In the genomic region with DNA sequence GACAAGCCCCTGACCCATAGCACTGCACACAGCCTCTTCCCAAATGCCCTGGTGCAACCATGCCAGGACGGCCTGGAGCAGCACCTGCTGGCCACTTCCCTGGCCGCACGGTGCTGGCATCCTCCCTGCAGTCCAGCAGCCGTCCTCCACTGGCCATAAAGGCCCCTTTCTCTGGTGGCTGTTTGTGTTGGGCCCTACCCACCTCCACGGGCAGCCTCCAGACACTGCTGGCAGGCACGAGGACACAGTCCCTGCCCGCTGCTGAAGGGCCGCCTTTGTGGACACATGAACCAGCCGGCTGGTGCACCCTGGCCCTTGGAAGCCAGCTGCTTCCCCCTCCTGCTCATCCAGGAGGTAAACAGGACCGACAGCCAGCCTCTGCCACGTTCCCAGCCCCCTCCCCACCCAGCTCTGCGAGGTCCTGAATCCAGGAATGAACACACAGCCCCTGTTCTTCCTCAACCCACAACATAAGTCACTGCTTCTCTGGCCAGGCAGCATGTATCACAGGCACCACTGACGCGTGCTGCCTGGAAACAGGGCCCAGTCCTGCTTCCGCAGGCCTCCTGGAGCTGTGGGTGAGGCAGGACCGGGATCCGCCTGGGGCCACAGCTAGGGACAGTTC, we compare ENCODE assay signal across 9 cellular contexts. TPM values are rescaled to one million over a fixed set of nuclear protein-coding genes. Genes with fewer than 3 reads are reported as not detected.
DNase-seq lines count a peak whose midpoint lies in the region; ATAC-seq, FAIRE-seq and TF ChIP-seq lines count a peak whose summit lies in the region.
"Had no signal": no experiment of that assay in that cellular context is flagged by ENCODE, and none has a peak within 500 bp of the region (broad histone marks: within the 10 kb centered on the region; RNA-seq: fewer than 3 reads in every experiment).

No MANE protein-coding gene starts in this region.

- TF ChIP-seq CTCF in PC-9 (conservative IDR thresholded peaks at IDR 0.05), result peak; percentile 29
- peak in 2 of 3 experiments; percentile 41 to 46; a peak in 3 of 4 replicates for TF ChIP-seq CTCF in H1 (IDR thresholded peaks at IDR 0.05; ENCODE audit: control extremely low read depth in 1 of 3, insufficient read depth in 1 of 3, low read depth in 1 of 3, low read length in 3 of 3)
- TF ChIP-seq CTCF in lower lobe of right lung (IDR thresholded peaks at IDR 0.05), result peak; percentile 43

- H3K4me1 ChIP-seq in PC-9 (replicated peaks; ENCODE audit: insufficient read depth) (peaks cover 16% of the 10 kb centered on the region), H1 (replicated peaks in 1 of 4; ENCODE audit: control insufficient read depth in 3 of 4, insufficient read depth in 4 of 4, low read length in 3 of 4) (peaks cover 0 to 6% (median 0%) of the 10 kb centered on the region in 4 experiments; a peak in 3 of 7 replicates), lower lobe of right lung (peaks cover 11% of the 10 kb centered on the region), GM23248 (ENCODE audit: insufficient read depth) (peaks cover 3% of the 10 kb centered on the region; the same call in 1 of the 2 replicates)

- H4K8ac ChIP-seq in H1 (ENCODE audit: extremely low read depth, insufficient read depth, low read length), result peak overlapping the region; percentile 81; the same call in 1 of the 2 replicates

- H3K9ac ChIP-seq in H1 (replicated peaks in 1 of 4; ENCODE audit: extremely low read depth in 1 of 4, low read depth in 3 of 4, low read length in 3 of 4), result no peak overlapping the region
- H3K9ac ChIP-seq in GM23248, result no peak overlapping the region

- TF ChIP-seq EP300 in H1 (IDR thresholded peaks at IDR 0.05; ENCODE audit: borderline replicate concordance in 1 of 2, low read depth in 2 of 2, low read length in 2 of 2), result no peak

- H3K79me1 ChIP-seq in H1 (ENCODE audit: low read depth, low read length), result no peaks in the 10 kb centered on the region

- H4K91ac ChIP-seq in H1 (replicated peaks; ENCODE audit: insufficient read length, low read length), result no peak overlapping the region

- CTCF ChIA-PET in PC-9 (lab: Charles Lee), result interaction anchor here (0.6 to 0.9 kb wide), 3 partner anchors 12 to 133 kb away, joined by 3 to 14 read pairs (median 6); no protein-coding TSS in a partner anchor
- CTCF ChIA-PET in H1 (lab: Charles Lee; ENCODE audit: partially characterized antibody), result interaction anchor here (0.6 to 9.8 kb wide), 25 partner anchors 9 to 284 kb away, joined by 3 to 100 read pairs (median 4); no protein-coding TSS in a partner anchor

- H3K14ac ChIP-seq in H1 (ENCODE audit: insufficient read length), result no peak overlapping the region

- no peak overlapping the region for H2BK20ac ChIP-seq in H1 (ENCODE audit: low read length)

- H3K9me3 ChIP-seq in PC-9 (ENCODE audit: insufficient read depth, low read depth) (peaks cover under 1% of the 10 kb centered on the region; the same call in 1 of the 2 replicates), H1 (ENCODE audit: insufficient read depth in 2 of 2, low read depth in 1 of 2, low read length in 1 of 2) (0 out of 4 replicates have a peak, but pooled peaks cover 0 to 1% of the 10 kb centered on the region in 2 experiments), lower lobe of right lung (no peaks in the 10 kb centered on the region), GM23248 (ENCODE audit: low read depth) (no peaks in the 10 kb centered on the region)

- peak overlapping the region; percentile 39; the same call in 1 of the 2 replicates for H2BK12ac ChIP-seq in H1 (ENCODE audit: low read depth, low read length)

- ATAC-seq in lower lobe of right lung, result peak in 1 of 2 donors; percentile 39

- H4K20me1 ChIP-seq in PC-9 (ENCODE audit: insufficient read depth) (no peaks in the 10 kb centered on the region), H1 (replicated peaks in 1 of 2; ENCODE audit: control insufficient read depth in 1 of 2, insufficient read depth in 2 of 2, low read length in 2 of 2) (peaks cover 0 to 2% of the 10 kb centered on the region in 2 experiments), GM23248 (ENCODE audit: insufficient read depth) (no peaks in the 10 kb centered on the region)

- H3K27ac ChIP-seq in PC-9, result no peak overlapping the region
- H3K27ac ChIP-seq in H1 (ENCODE audit: low read depth, low read length), result no peak overlapping the region
- peak overlapping the region; percentile 56 for H3K27ac ChIP-seq in lower lobe of right lung
- H3K27ac ChIP-seq in temporal lobe (ENCODE audit: low read depth, low read length), result peak overlapping the region; percentile 97
- no peak overlapping the region for H3K27ac ChIP-seq in GM23248

- peak in 1 of 2 experiments; percentile 32 for DNase-seq in PC-9
- no peak for DNase-seq in H1 (ENCODE audit: low read depth in 1 of 2, low spot score in 2 of 2)
- no peak for DNase-seq in lower lobe of right lung
- DNase-seq in H54 (ENCODE audit: insufficient read length, low spot score), result no peak
- no peak for DNase-seq in NK-92 treated with Interleukin-12 subunit alpha and Interleukin-12 subunit beta, amount 100 ng/mL, for 24 hours (lab: John Stamatoyannopoulos, UW)
- DNase-seq in NCI-H510A treated with DMSO at 0.1 percent for 48 hours (lab: John Stamatoyannopoulos, UW), result no peak
- DNase-seq in GM23248, result no peak
- DNase-seq: NCI-H446 had no signal

- no peaks in the 10 kb centered on the region for H3K36me3 ChIP-seq in PC-9 (ENCODE audit: low read depth)
- no peaks in the 10 kb centered on the region for H3K36me3 ChIP-seq in H1 (ENCODE audit: control insufficient read depth in 2 of 4, insufficient read depth in 4 of 4, low read length in 3 of 4)
- H3K36me3 ChIP-seq in lower lobe of right lung, result no peaks in the 10 kb centered on the region
- no peaks in the 10 kb centered on the region for H3K36me3 ChIP-seq in GM23248 (ENCODE audit: low read depth)

- no peaks in the 10 kb centered on the region for H3K79me2 ChIP-seq in PC-9 (ENCODE audit: low read depth)
- no peaks in the 10 kb centered on the region for H3K79me2 ChIP-seq in H1 (ENCODE audit: control insufficient read depth in 1 of 2, insufficient read depth in 2 of 2, low read length in 2 of 2)
- no peaks in the 10 kb centered on the region for H3K79me2 ChIP-seq in GM23248 (ENCODE audit: insufficient read depth)

- WGBS in H1 (ENCODE audit: extremely low coverage in 1 of 2, insufficient coverage in 1 of 2, insufficient read length in 1 of 2, insufficient replicate concordance in 2 of 2, low coverage in 1 of 2, low lambda C conversion rate in 2 of 2, missing lambda C conversion rate in 1 of 2), 2 experiments, result 83% methylated on average over 16 of the region's 17 CpGs; no CpG with 5 or more reads in 1 of the 2 experiments
- WGBS in GM23248 (ENCODE audit: low coverage in 1 of 2, low lambda C conversion rate in 2 of 2, missing lambda C conversion rate in 2 of 2), 2 experiments, result 64% methylated on average over 17 of the region's 17 CpGs

- H3F3A ChIP-seq in PC-9 (ENCODE audit: insufficient read depth, low read depth), result no peaks in the 10 kb centered on the region
- H3F3A ChIP-seq in GM23248 (ENCODE audit: insufficient read depth), result no peaks in the 10 kb centered on the region

- H3K18ac ChIP-seq in H1 (ENCODE audit: extremely low read depth, low read length), result no peak overlapping the region

- no peak overlapping the region for H2AFZ ChIP-seq in PC-9
- peak overlapping the region; percentile 29; the same call in 1 of the 2 replicates for H2AFZ ChIP-seq in H1 (ENCODE audit: low read length)
- H2AFZ ChIP-seq in GM23248, result no peak overlapping the region

- FAIRE-seq in H1 (lab: Jason Lieb, UNC) (no peak), H54 (lab: Jason Lieb, UNC) (no peak)

- no peak for TF ChIP-seq POLR2A in H1 (IDR thresholded peaks at IDR 0.05; ENCODE audit: control extremely low read depth in 1 of 2, low read depth in 2 of 2, low read length in 2 of 2)
- no peak for TF ChIP-seq POLR2A in H54 (IDR thresholded peaks at IDR 0.05; ENCODE audit: low read depth, low read length)

- H3K4me2 ChIP-seq in PC-9 (no peak overlapping the region), H1 (ENCODE audit: insufficient read depth in 1 of 2, low read depth in 2 of 2, low read length in 2 of 2) (no peak overlapping the region), GM23248 (ENCODE audit: unreplicated experiment) (no peak overlapping the region)

- no peak overlapping the region for H3K4ac ChIP-seq in H1 (replicated peaks; ENCODE audit: insufficient read length, low read depth, low read length)

- no peak overlapping the region for H3K23ac ChIP-seq in H1 (ENCODE audit: insufficient read length)

- in situ Hi-C loops in GM23248 (cut with MboI), result loop anchor here (5.0 kb wide), 1 partner anchor 97 kb away; no protein-coding TSS in a partner anchor

- BruUV-seq in PC-9 (replicated peaks; lab: Mats Ljungman, UMichigan), result no TSS peak

- POLR2A ChIA-PET in PC-9 (lab: Charles Lee; ENCODE audit: unreplicated experiment) (interaction anchor here (0.6 kb wide), 1 partner anchor 150 kb away, joined by 4 read pairs; no protein-coding TSS in a partner anchor), H1 (lab: Charles Lee; ENCODE audit: partially characterized antibody) (interaction anchor here (0.6 to 1.2 kb wide), 4 partner anchors 12 to 193 kb away, joined by 3 to 4 read pairs (median 4); no protein-coding TSS in a partner anchor)

- no peak overlapping the region for H3K56ac ChIP-seq in H1 (replicated peaks; ENCODE audit: insufficient read length, low read depth, low read length)

- H3K23me2 ChIP-seq in H1 (ENCODE audit: low read depth, low read length), result no peaks in the 10 kb centered on the region

- intact Hi-C loops in PC-9 (cut with micrococcal nuclease; ENCODE audit: unreplicated experiment), result loop anchor here (1.0 to 10.0 kb wide), 6 partner anchors 72 to 732 kb away; a partner anchor contains a TSS
- intact Hi-C loops in lower lobe of right lung (cut with DNase I), result loop anchor here (5.0 kb wide), 1 partner anchor 87 kb away; no protein-coding TSS in a partner anchor

- H2AK5ac ChIP-seq in H1 (ENCODE audit: low read depth, low read length), result no peak overlapping the region

- H2BK120ac ChIP-seq in H1 (replicated peaks; ENCODE audit: low read depth, low read length), result no peak overlapping the region

- H2BK5ac ChIP-seq in H1 (ENCODE audit: low read depth, low read length), result peak overlapping the region; percentile 44; the same call in 1 of the 2 replicates

- H4K5ac ChIP-seq in H1 (ENCODE audit: insufficient read length, low read depth, low read length), result no peak overlapping the region

- no peak overlapping the region for H3K4me3 ChIP-seq in PC-9
- H3K4me3 ChIP-seq in H1 (ENCODE audit: extremely low read depth in 1 of 4, insufficient read depth in 2 of 4, low read depth in 3 of 4, low read length in 4 of 4), result no peak overlapping the region
- H3K4me3 ChIP-seq in lower lobe of right lung, result no peak overlapping the region
- H3K4me3 ChIP-seq in GM23248, result no peak overlapping the region

- no peaks in the 10 kb centered on the region for H3K27me3 ChIP-seq in PC-9 (ENCODE audit: insufficient read depth, low read depth)
- no peaks in the 10 kb centered on the region for H3K27me3 ChIP-seq in H1 (replicated peaks in 1 of 4; ENCODE audit: control insufficient read depth in 3 of 4, extremely low read depth in 1 of 4, insufficient read depth in 3 of 4, low read length in 3 of 4)
- H3K27me3 ChIP-seq in lower lobe of right lung (ENCODE audit: low read depth), result no peaks in the 10 kb centered on the region
- H3K27me3 ChIP-seq in GM23248 (replicated peaks; ENCODE audit: insufficient read depth), result no peaks in the 10 kb centered on the region

- no peak overlapping the region for H2BK15ac ChIP-seq in H1 (ENCODE audit: low read length)

- H3K9me2 ChIP-seq in PC-9 (ENCODE audit: insufficient read depth), result no peaks in the 10 kb centered on the region
- no peaks in the 10 kb centered on the region for H3K9me2 ChIP-seq in GM23248 (ENCODE audit: insufficient read depth)

- peak; percentile 39 to 54 for TF ChIP-seq RAD21 in H1 (IDR thresholded peaks at IDR 0.05 in 1 of 2, conservative IDR thresholded peaks at IDR 0.05 in 1 of 2; ENCODE audit: low read depth in 2 of 2, low read length in 2 of 2)

RNA-seq across cellular contexts. Expression of a gene that starts 43.8 kb away (rescaled TPM):
- total RNA-seq in PC-9 (2021) (4.2 and 5.3 TPM in 2 replicates), lower lobe of right lung (108 TPM), temporal lobe (25.8 TPM)
- 1.6 and 1.9 TPM in 2 replicates for total RNA-seq in H1 (2021; fragmentation: NEBNext Ultra II Directional; extraction: Animal tissue kit (Norgen Biotek cat#: 25700))
- polyA plus RNA-seq in H1 (2011; rRNA removed) (1.5 and 2.6 TPM in 2 replicates), GM23248 (2016; fragmentation: Nextera tagmentation; extraction: Ambion mirVana) (0.04 TPM in 1 of 2 replicates, not detected in the other)
- polyA plus RNA-seq in H1 (2011; cell fraction: cytosol; rRNA removed), result 2.2 TPM
- 2.9 TPM for polyA plus RNA-seq in H1 (2011; cell fraction: nucleus; rRNA removed)
- polyA plus RNA-seq in H1 (2012, experiment 1 of 2), result 0.66 to 1.3 TPM (median 0.98 TPM) in 4 replicates
- 0.63 TPM for polyA plus RNA-seq in H1 (2012, experiment 2 of 2)
- 2.2 TPM for polyA plus RNA-seq in H1 (2013, experiment 1 of 2)
- 2.1 TPM for polyA plus RNA-seq in H1 (2013, experiment 2 of 2)
- polyA minus RNA-seq in H1 (2011; rRNA and poly(A)+ RNA removed), result 1.1 TPM in 2 replicates
- polyA minus RNA-seq in H1 (2011; cell fraction: cytosol; rRNA and poly(A)+ RNA removed), result 0.73 TPM
- 2.9 TPM for polyA minus RNA-seq in H1 (2011; cell fraction: nucleus; rRNA and poly(A)+ RNA removed)
- not detected in 2 replicates for total RNA-seq in GM23248 (2014; rRNA removed; shearing (Covaris generic))

Comparison
In these comparisons a context has a peak if more than half of its experiments do, and no peak if none do; other contexts are left out.
1. H3K27ac ChIP-seq: peak in lower lobe of right lung (single experiment) and temporal lobe (single experiment); none in PC-9 (single experiment), H1 (single experiment) and GM23248 (single experiment).
2. Peak in every context shown above with its lines, with median percentiles within 50 percentile points of each other: CTCF ChIP-seq.